In the genomic region with DNA sequence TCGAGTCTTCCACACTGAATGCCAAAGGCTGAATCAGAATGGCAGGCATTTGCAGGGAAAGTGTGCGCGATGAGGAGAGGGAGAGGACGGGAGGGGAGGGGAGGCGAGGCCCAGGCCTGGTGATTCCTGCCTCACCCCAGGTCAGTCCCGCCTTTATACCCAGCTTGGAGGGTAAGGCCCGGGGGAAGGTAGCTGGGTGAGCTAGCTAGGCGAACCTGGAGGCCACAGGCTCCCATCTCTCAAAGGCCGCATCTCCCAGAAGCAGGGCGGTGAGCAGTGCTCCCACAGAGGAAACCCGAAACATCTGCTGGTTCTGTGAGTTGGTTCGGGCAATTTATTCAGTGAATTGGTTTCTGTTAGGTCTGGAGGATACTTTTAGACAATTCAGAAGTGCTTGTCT, we compare ENCODE assay signal across 30 cellular contexts. TPM values are rescaled to one million over a fixed set of nuclear protein-coding genes. Genes with fewer than 3 reads are reported as not detected.
"Had no signal": no experiment of that assay in that cellular context is flagged by ENCODE, and none has a peak within 500 bp of the region (broad histone marks: within the 10 kb centered on the region; RNA-seq: fewer than 3 reads in every experiment).

No MANE protein-coding gene starts in this region.

- H3K9me3 ChIP-seq: ascending aorta, body of pancreas, breast epithelium had no signal

- H3K27ac ChIP-seq: ascending aorta, body of pancreas, breast epithelium, PC-9, SK-N-MC, WERI-Rb-1 had no signal

- H3K27me3 ChIP-seq: ascending aorta, body of pancreas, breast epithelium had no signal

- H3K4me2 ChIP-seq: PC-9 had no signal

- ATAC-seq: activated CD8-positive, alpha-beta T cell treated with anti-CD3 and anti-CD28 coated beads, Interleukin-2, amount 10 ng/mL, durations not matched to agents 7 days and 5 days; body of pancreas had no signal

- H2AFZ ChIP-seq: PC-9 had no signal

- H3K4me1 ChIP-seq: ascending aorta, body of pancreas, breast epithelium had no signal

- H3K36me3 ChIP-seq: ascending aorta, breast epithelium, WERI-Rb-1 had no signal

- DNase-seq: activated CD4-positive, alpha-beta T cell treated with anti-CD3 and anti-CD28 coated beads for 1 hour; activated CD4-positive, alpha-beta T cell treated with anti-CD3 and anti-CD28 coated beads, Interleukin-2, amount 10 ng/mL, durations not matched to agents 24 days and 14 days; activated CD4-positive, alpha-beta T cell treated with anti-CD3 and anti-CD28 coated beads, Interleukin-2, amount 50 U/mL, for 48 hours; activated CD4-positive, CD25-positive, alpha-beta regulatory T cell; activated CD8-positive, alpha-beta T cell treated with anti-CD3 and anti-CD28 coated beads, Interleukin-2, amount 10 ng/mL, durations not matched to agents 7 days and 5 days; activated gamma-delta T cell; activated naive CD4-positive, alpha-beta T cell treated with Interleukin-2 at 50 U/mL for 16 hours; activated naive CD8-positive, alpha-beta T cell treated with anti-CD3 and anti-CD28 coated beads, Interleukin-2, amount 10 ng/mL, durations not matched to agents 7 days and 5 days; activated T-cell treated with anti-CD3 and anti-CD28 coated beads, Interleukin-2, amount 50 U/mL, for 24 hours; amygdala; body of pancreas; NCI-H1092 treated with DMSO at 0.1 percent for 48 hours; NCI-H1417; NCI-H146; NCI-H187; NCI-H2029 treated with DMSO at 0.1 percent for 48 hours; NCI-H2107; NCI-H2171; NCI-H510A; NCI-H526; NCI-H748 treated with DMSO at 0.1 percent for 48 hours; NK-92 treated with Interleukin-12 subunit alpha and Interleukin-12 subunit beta, amount 100 ng/mL, for 24 hours; PC-9; Right ventricle myocardium superior; T1000; WERI-Rb-1 had no signal

- H3K4me3 ChIP-seq: ascending aorta, body of pancreas, breast epithelium, PC-9, SK-N-MC had no signal

RNA-seq across cellular contexts. Expression of gene CLDN24, which starts 44.2 kb away (rescaled TPM):
- polyA plus RNA-seq: adipose tissue had no signal

RNA-seq across cellular contexts. Expression of gene CLDN22, which starts 46.4 kb away (rescaled TPM):
- polyA plus RNA-seq: adipose tissue had no signal
